8 cellular contexts compared by ENCODE assay signal in genomic region chr3:36876181-36876936, GRCh38.
DNase-seq lines count a peak whose midpoint lies in the region; ATAC-seq and TF ChIP-seq lines count a peak whose summit lies in the region.

No MANE protein-coding gene starts in this region.

- no peak overlapping the region for H3K56ac ChIP-seq in IMR-90 (ENCODE audit: extremely low read depth, insufficient read depth, low read length)

- H3K4me3 Mint-ChIP-seq in central memory CD8-positive, alpha-beta T cell = peak overlapping the region; percentile 70
- no peak overlapping the region for H3K4me3 Mint-ChIP-seq in Calu3 (ENCODE audit: low read depth, unreplicated experiment)

- no peak overlapping the region for H2BK5ac ChIP-seq in IMR-90 (ENCODE audit: low read depth, low read length, poor library complexity, severe bottlenecking)

- no peak overlapping the region for H2BK120ac ChIP-seq in IMR-90 (ENCODE audit: low read depth, low read length)

- no peak overlapping the region for H3K23ac ChIP-seq in IMR-90 (ENCODE audit: low read depth, low read length)

- no peaks in the 10 kb centered on the region for H3K9me3 Mint-ChIP-seq in central memory CD8-positive, alpha-beta T cell
- H3K9me3 Mint-ChIP-seq in Calu3 (ENCODE audit: low read depth, unreplicated experiment) = no peaks in the 10 kb centered on the region

- no peak overlapping the region for H3K27ac ChIP-seq in IMR-90 (ENCODE audit: insufficient read depth, low read length)

- peak overlapping the region; percentile 5 for H2AFZ ChIP-seq in IMR-90 (replicated peaks; ENCODE audit: low read length, poor library complexity)

- ATAC-seq in GM18511 (IDR thresholded peaks at IDR 0.05; ENCODE audit: unreplicated experiment) (peak; percentile 99), GM21528 (IDR thresholded peaks at IDR 0.05; ENCODE audit: low FRiP score, unreplicated experiment) (peak; percentile 99), IMR-90 (ENCODE audit: low read depth) (no peak)
- ATAC-seq in central memory CD8-positive, alpha-beta T cell (replicated peaks; ENCODE audit: extremely low read depth, poor library complexity, severe bottlenecking) = peak; percentile 92

- no peak overlapping the region for H2AK9ac ChIP-seq in IMR-90 (replicated peaks; ENCODE audit: low read depth, low read length, poor library complexity)

- H3K4me1 Mint-ChIP-seq in central memory CD8-positive, alpha-beta T cell = peaks cover 65% of the 10 kb centered on the region
- peaks cover 9% of the 10 kb centered on the region for H3K4me1 Mint-ChIP-seq in Calu3 (ENCODE audit: low read depth, unreplicated experiment)

- no peak overlapping the region for H3K9ac ChIP-seq in IMR-90 (ENCODE audit: low read depth, low read length)

- H3K4me2 ChIP-seq in IMR-90 (ENCODE audit: low read depth, low read length) = no peak overlapping the region

- in situ Hi-C loops in IMR-90 (cut with MboI; ENCODE audit: low sequenced_read_pairs) = no loop called here

- intact Hi-C loops in IMR-90 (cut with micrococcal nuclease) = no loop called here
- intact Hi-C loops in Calu3 (cut with micrococcal nuclease; ENCODE audit: unreplicated experiment) = no loop called here
- intact Hi-C loops in lower leg skin (cut with DNase I; ENCODE audit: low total_unique reads) = no loop called here

- no peak overlapping the region for H3K4me3 ChIP-seq in IMR-90 (ENCODE audit: insufficient read depth, low read depth, low read length)
- H3K4me3 ChIP-seq in lower leg skin (ENCODE audit: low read depth, poor library complexity, severe bottlenecking) = no peak overlapping the region

- H3K79me1 ChIP-seq in IMR-90 (ENCODE audit: low read depth in 1 of 2, low read length in 2 of 2) = no peaks in the 10 kb centered on the region

- no peaks in the 10 kb centered on the region for H4K20me1 ChIP-seq in IMR-90 (ENCODE audit: insufficient read depth, low read length)

- WGBS in IMR-90 (ENCODE audit: extremely low coverage in 2 of 2, insufficient read length in 1 of 2), 2 experiments = 60% methylated on average over 3 of the region's 7 CpGs; no CpG with 5 or more reads in 1 of the 2 experiments
- WGBS in lower leg skin, 2 donors = 70 to 72% methylated on average over 7 of the region's 7 CpGs

- H3K4me1 ChIP-seq in IMR-90 (ENCODE audit: control insufficient read depth, insufficient read depth, low read length) = no peaks in the 10 kb centered on the region

- H2AK5ac ChIP-seq in IMR-90 (ENCODE audit: low read depth, low read length) = no peak overlapping the region

- TF ChIP-seq POLR2A in IMR-90 (IDR thresholded peaks at IDR 0.05; ENCODE audit: low read depth, low read length) (no peak), lower leg skin (IDR thresholded peaks at IDR 0.05) (no peak)

- dilution Hi-C loops in IMR-90 (cut with HindIII; ENCODE audit: low sequenced_read_pairs, unreplicated experiment) = no loop called here

- TF ChIP-seq CTCF in IMR-90 (conservative IDR thresholded peaks at IDR 0.05; ENCODE audit: low read depth, low read length) (no peak), Calu3 (IDR thresholded peaks at IDR 0.05; ENCODE audit: unreplicated experiment) (no peak), lower leg skin (IDR thresholded peaks at IDR 0.05) (no peak)

- no peak overlapping the region for H4K91ac ChIP-seq in IMR-90 (ENCODE audit: insufficient read depth, low read depth, low read length)

- H3K18ac ChIP-seq in IMR-90 (ENCODE audit: low read depth, low read length) = no peak overlapping the region

- H3K36me3 Mint-ChIP-seq in central memory CD8-positive, alpha-beta T cell (ENCODE audit: insufficient read depth) = peaks cover 30% of the 10 kb centered on the region
- H3K36me3 Mint-ChIP-seq in Calu3 (ENCODE audit: insufficient read depth, unreplicated experiment) = no peaks in the 10 kb centered on the region

- no peak for TF ChIP-seq RAD21 in IMR-90 (IDR thresholded peaks at IDR 0.05; ENCODE audit: low read length)

- no peaks in the 10 kb centered on the region for H3K36me3 ChIP-seq in IMR-90 (ENCODE audit: control insufficient read depth, insufficient read depth, low read length)

- H3K9me1 ChIP-seq in IMR-90 (ENCODE audit: insufficient read depth, low read length) = no peaks in the 10 kb centered on the region

- no peak overlapping the region for H3K14ac ChIP-seq in IMR-90 (replicated peaks; ENCODE audit: low read depth, low read length)

- no peak overlapping the region for H4K8ac ChIP-seq in IMR-90 (ENCODE audit: low read depth in 2 of 2, low read length in 2 of 2)

- H2BK15ac ChIP-seq in IMR-90 (ENCODE audit: low read depth, low read length) = no peak overlapping the region

- CTCF ChIA-PET in IMR-90 (lab: Yijun Ruan, JAX) (no interaction called here), Calu3 (lab: Charles Lee) (interaction anchor here (0.6 to 0.8 kb wide), 2 partner anchors 11 to 16 kb away, joined by 3 read pairs; no protein-coding TSS in a partner anchor)

- BruUV-seq in IMR-90 (replicated peaks; lab: Mats Ljungman, UMichigan) (no TSS peak), Calu3 (replicated peaks; lab: Mats Ljungman, UMichigan) (no TSS peak)

- no peak overlapping the region for H4K5ac ChIP-seq in IMR-90 (ENCODE audit: low read depth, low read length)

- POLR2A ChIA-PET in IMR-90 (lab: Charles Lee; ENCODE audit: unreplicated experiment) = no interaction called here

- H2BK20ac ChIP-seq in IMR-90 (ENCODE audit: low read depth, low read length) = no peak overlapping the region

- H3K27me3 Mint-ChIP-seq in central memory CD8-positive, alpha-beta T cell = no peaks in the 10 kb centered on the region
- no peaks in the 10 kb centered on the region for H3K27me3 Mint-ChIP-seq in Calu3 (ENCODE audit: unreplicated experiment)

- H3K9me3 ChIP-seq in IMR-90 (ENCODE audit: control insufficient read depth, insufficient read depth, low read length) = no peaks in the 10 kb centered on the region

- H3K4ac ChIP-seq in IMR-90 (ENCODE audit: low read depth, low read length) = no peak overlapping the region

- DNase-seq in IMR-90 = no peak
- DNase-seq in central memory CD8-positive, alpha-beta T cell (ENCODE audit: low spot score in 2 of 2) = peak in 1 of 2 donors; percentile 42
- no peak for DNase-seq in NCI-H1694 (lab: John Stamatoyannopoulos, UW)
- DNase-seq in Calu3 = no peak
- DNase-seq in NK-92 treated with Interleukin-12 subunit alpha and Interleukin-12 subunit beta, amount 100 ng/mL, for 24 hours (lab: John Stamatoyannopoulos, UW) = no peak
- DNase-seq in lower leg skin (ENCODE audit: low spot score in 2 of 2) = no peak

- peak overlapping the region; percentile 93 for H3K27ac Mint-ChIP-seq in central memory CD8-positive, alpha-beta T cell (ENCODE audit: low read depth)
- H3K27ac Mint-ChIP-seq in Calu3 (ENCODE audit: unreplicated experiment) = no peak overlapping the region

- no peaks in the 10 kb centered on the region for H3K27me3 ChIP-seq in IMR-90 (ENCODE audit: control insufficient read depth, insufficient read depth, low read length)

TF ChIP-seq in IMR-90, 13 proteins besides CTCF, POLR2A, EP300 and RAD21:
- TF ChIP-seq FOS (IDR thresholded peaks at IDR 0.05; ENCODE audit: low read depth, low read length) = no peak
- no peak for TF ChIP-seq ELK1 (IDR thresholded peaks at IDR 0.05; ENCODE audit: borderline replicate concordance, low read depth, low read length)
- no peak for TF ChIP-seq RCOR1 (IDR thresholded peaks at IDR 0.05; ENCODE audit: insufficient replicate concordance, low read length)
- no peak for TF ChIP-seq BHLHE40 (IDR thresholded peaks at IDR 0.05; ENCODE audit: low read depth, low read length)
- no peak for TF ChIP-seq MAZ (IDR thresholded peaks at IDR 0.05; ENCODE audit: borderline replicate concordance, low read depth, low read length)
- TF ChIP-seq MXI1 (IDR thresholded peaks at IDR 0.05; ENCODE audit: borderline replicate concordance, low read depth, low read length) = no peak
- no peak for TF ChIP-seq NFE2L2 (IDR thresholded peaks at IDR 0.05; ENCODE audit: low read depth, low read length)
- no peak for TF ChIP-seq CEBPB (IDR thresholded peaks at IDR 0.05; ENCODE audit: low read depth, low read length)
- no peak for TF ChIP-seq RFX5 (IDR thresholded peaks at IDR 0.05; ENCODE audit: low read depth, low read length)
- TF ChIP-seq SMC3 (IDR thresholded peaks at IDR 0.05; ENCODE audit: low read depth, low read length) = no peak
- TF ChIP-seq USF2 (IDR thresholded peaks at IDR 0.05; ENCODE audit: low read depth, low read length) = no peak
- TF ChIP-seq MAFK (IDR thresholded peaks at IDR 0.05; ENCODE audit: low read depth, low read length) = no peak
- no peak for TF ChIP-seq CHD1 (IDR thresholded peaks at IDR 0.05; ENCODE audit: low read depth, low read length)
